Comparison of ENCODE assay signal across 19 cellular contexts in genomic region chr20:2557873-2558580, GRCh38. TPM values are rescaled to one million over a fixed set of nuclear protein-coding genes. Genes with fewer than 3 reads are reported as not detected.
DNase-seq lines count a peak whose midpoint lies in the region; ATAC-seq and TF ChIP-seq lines count a peak whose summit lies in the region.
"Had no signal": no experiment of that assay in that cellular context is flagged by ENCODE, and none has a peak within 500 bp of the region (broad histone marks: within the 10 kb centered on the region; RNA-seq: fewer than 3 reads in every experiment).

No MANE protein-coding gene starts in this region.

- H3K4me3 Mint-ChIP-seq in glutamatergic neuron (ENCODE audit: unreplicated experiment) (peak overlapping the region; percentile 74), nephron (peak overlapping the region; percentile 34 to 53 (median 47))
- H3K4me3 Mint-ChIP-seq in activated CD4-positive, alpha-beta T cell treated with anti-CD3 and anti-CD28 coated beads for 36 hours, result no peak overlapping the region
- H3K4me3 Mint-ChIP-seq: activated naive CD4-positive, alpha-beta T cell treated with anti-CD3 and anti-CD28 coated beads, Interleukin-2, amount 50 U/mL, for 24 hours had no signal

- H3K9ac ChIP-seq in ES-I3 (ENCODE audit: low read depth, low read length) (peak overlapping the region; percentile 57; the same call in 1 of the 2 replicates), HUES64 (ENCODE audit: low read depth, low read length) (no peak overlapping the region)

- H3K36me3 Mint-ChIP-seq in glutamatergic neuron (ENCODE audit: unreplicated experiment), result no peaks in the 10 kb centered on the region
- H3K36me3 Mint-ChIP-seq in nephron (ENCODE audit: low read depth), result no peaks in the 10 kb centered on the region
- H3K36me3 Mint-ChIP-seq in activated CD4-positive, alpha-beta T cell treated with anti-CD3 and anti-CD28 coated beads for 36 hours (ENCODE audit: low read depth), result no peaks in the 10 kb centered on the region
- H3K36me3 Mint-ChIP-seq: activated naive CD4-positive, alpha-beta T cell treated with anti-CD3 and anti-CD28 coated beads, Interleukin-2, amount 50 U/mL, for 24 hours had no signal

- H3K27ac ChIP-seq in HUES64 (ENCODE audit: low read depth, low read length), result no peak overlapping the region
- H3K27ac ChIP-seq: lower lobe of right lung had no signal

- POLR2A ChIA-PET in activated CD4-positive, alpha-beta T cell treated with anti-CD3 and anti-CD28 coated beads for 36 hours (lab: Charles Lee), result no interaction called here

- no peaks in the 10 kb centered on the region for H3K36me3 ChIP-seq in ES-I3 (ENCODE audit: insufficient read depth, low read length)
- no peaks in the 10 kb centered on the region for H3K36me3 ChIP-seq in HUES64 (ENCODE audit: insufficient read depth, low read length)
- H3K36me3 ChIP-seq: lower lobe of right lung had no signal

- TF ChIP-seq CTCF in glutamatergic neuron (IDR thresholded peaks at IDR 0.05; ENCODE audit: partially characterized antibody, unreplicated experiment) (no peak), nephron (IDR thresholded peaks at IDR 0.05; ENCODE audit: unreplicated experiment in 3 of 3) (no peak)

- H3K9me3 ChIP-seq in ES-I3 (ENCODE audit: control insufficient read depth, insufficient read depth, low read length) (no peaks in the 10 kb centered on the region), HUES64 (ENCODE audit: insufficient read depth, low read depth, low read length) (no peaks in the 10 kb centered on the region)
- H3K9me3 ChIP-seq: lower lobe of right lung had no signal

- H3K9me3 Mint-ChIP-seq in glutamatergic neuron (ENCODE audit: unreplicated experiment) (no peaks in the 10 kb centered on the region), nephron (peaks cover 5% of the 10 kb centered on the region)
- H3K9me3 Mint-ChIP-seq in activated CD4-positive, alpha-beta T cell treated with anti-CD3 and anti-CD28 coated beads for 36 hours (ENCODE audit: low read depth), result no peaks in the 10 kb centered on the region
- H3K9me3 Mint-ChIP-seq: activated naive CD4-positive, alpha-beta T cell treated with anti-CD3 and anti-CD28 coated beads, Interleukin-2, amount 50 U/mL, for 24 hours had no signal

- CTCF ChIA-PET in activated CD4-positive, alpha-beta T cell treated with anti-CD3 and anti-CD28 coated beads for 36 hours (lab: Charles Lee), result interaction anchor here (0.7 to 1.1 kb wide), 2 partner anchors 17 to 36 kb away, joined by 3 to 5 read pairs; no protein-coding TSS in a partner anchor

- peaks cover 87% of the 10 kb centered on the region for H3K27me3 ChIP-seq in HUES64 (ENCODE audit: insufficient read depth, low read length)

- H3K27ac Mint-ChIP-seq in glutamatergic neuron (ENCODE audit: unreplicated experiment) (no peak overlapping the region), nephron (no peak overlapping the region)
- no peak overlapping the region for H3K27ac Mint-ChIP-seq in activated CD4-positive, alpha-beta T cell treated with anti-CD3 and anti-CD28 coated beads for 36 hours
- H3K27ac Mint-ChIP-seq: activated naive CD4-positive, alpha-beta T cell treated with anti-CD3 and anti-CD28 coated beads, Interleukin-2, amount 50 U/mL, for 24 hours had no signal

- WGBS in HUES64, result 44% methylated on average over 22 of the region's 22 CpGs

- intact Hi-C loops in activated CD4-positive, alpha-beta T cell treated with anti-CD3 and anti-CD28 coated beads for 36 hours (cut with DNase I, micrococcal nuclease), result no loop called here

- ATAC-seq in activated CD4-positive, alpha-beta T cell treated with anti-CD3 and anti-CD28 coated beads for 36 hours, result no peak

- H3K4me1 ChIP-seq in ES-I3 (ENCODE audit: insufficient read depth, low read length), result no peaks in the 10 kb centered on the region
- no peaks in the 10 kb centered on the region for H3K4me1 ChIP-seq in HUES64 (ENCODE audit: insufficient read depth, low read length)

- H3K4me3 ChIP-seq in HUES64 (ENCODE audit: low read length), result peak overlapping the region; percentile 59

- H3K27me3 Mint-ChIP-seq in glutamatergic neuron (ENCODE audit: unreplicated experiment), result peaks cover 14% of the 10 kb centered on the region
- H3K27me3 Mint-ChIP-seq in nephron (ENCODE audit: low read depth), result peaks cover 92% of the 10 kb centered on the region
- peaks cover 36% of the 10 kb centered on the region for H3K27me3 Mint-ChIP-seq in activated CD4-positive, alpha-beta T cell treated with anti-CD3 and anti-CD28 coated beads for 36 hours

- no peak for DNase-seq in glutamatergic neuron
- no peak for DNase-seq in hypothalamus (lab: John Stamatoyannopoulos, UW)
- no peak for DNase-seq in NCI-H146 (lab: John Stamatoyannopoulos, UW)
- DNase-seq in MV-4-11 (lab: John Stamatoyannopoulos, UW), result no peak
- no peak for DNase-seq in activated CD4-positive, alpha-beta T cell treated with anti-CD3 and anti-CD28 coated beads for 36 hours
- DNase-seq: activated CD4-positive, CD25-positive, alpha-beta regulatory T cell treated with anti-CD3 and anti-CD28 coated beads, Interleukin-2, amount 50 U/mL, for 72 hours; activated CD8-positive, alpha-beta memory T cell treated with anti-CD3 and anti-CD28 coated beads, Interleukin-2, amount 50 U/mL, for 4 hours; effector CD8-positive, alpha-beta T cell; GDM1; lower lobe of right lung; NCI-H1694; NCI-H345; Right ventricle myocardium superior had no signal

- H3K4me1 Mint-ChIP-seq in glutamatergic neuron (ENCODE audit: low read depth, unreplicated experiment) (no peaks in the 10 kb centered on the region), nephron (peaks cover 6% of the 10 kb centered on the region)
- H3K4me1 Mint-ChIP-seq in activated CD4-positive, alpha-beta T cell treated with anti-CD3 and anti-CD28 coated beads for 36 hours, result no peaks in the 10 kb centered on the region

RNA-seq across cellular contexts. Expression of gene TMC2, which starts 21.7 kb away (rescaled TPM):
- polyA plus RNA-seq in HUES64 (2013, experiment 1 of 2), result not detected
- not detected for polyA plus RNA-seq in HUES64 (2013, experiment 2 of 2)
- not detected for total RNA-seq in glutamatergic neuron (ENCODE audit: unreplicated experiment)
- not detected for total RNA-seq in activated CD4-positive, alpha-beta T cell treated with anti-CD3 and anti-CD28 coated beads for 36 hours
- total RNA-seq: bronchial epithelial cell; Right ventricle myocardium superior; T-helper 2 cell treated with Interferon-gamma antibody and Interleukin-4, amounts not matched to agents 100 ng/mL and 5 ng/mL, for 36 hours had no signal

RNA-seq across cellular contexts. Expression of gene ZNF343, which starts 49.3 kb away (rescaled TPM):
- 2.1 TPM for polyA plus RNA-seq in HUES64 (2013, experiment 1 of 2)
- polyA plus RNA-seq in HUES64 (2013, experiment 2 of 2), result 3.0 TPM
- 15.5 TPM for total RNA-seq in glutamatergic neuron (ENCODE audit: unreplicated experiment)
- 10 to 100 TPM in 1 of 2 experiments, 1 to 10 TPM in 1; 9.9 to 12.3 TPM for total RNA-seq in activated CD4-positive, alpha-beta T cell treated with anti-CD3 and anti-CD28 coated beads for 36 hours
